ENCODE assay signal across 14 cellular contexts in genomic region chr18:9437049-9437448, GRCh38.
DNase-seq lines count a peak whose midpoint lies in the region; ATAC-seq and TF ChIP-seq lines count a peak whose summit lies in the region.
"Had no signal": no experiment of that assay in that cellular context is flagged by ENCODE, and none has a peak within 500 bp of the region (broad histone marks: within the 10 kb centered on the region; RNA-seq: fewer than 3 reads in every experiment).

No MANE protein-coding gene starts in this region.

- H3K27me3 Mint-ChIP-seq in nephron progenitor cell (ENCODE audit: low read depth, poor library complexity), result no peaks in the 10 kb centered on the region
- H3K27me3 Mint-ChIP-seq: progenitor cell of endocrine pancreas had no signal

- peak overlapping the region; percentile 43 for H3K9ac ChIP-seq in SK-N-MC (ENCODE audit: insufficient read length)
- H3K9ac ChIP-seq: BLaER1 treated with 17β-estradiol and CSF1 and Interleukin-3, amounts not matched to agents 10 nM and 100 nM had no signal

- H3K9me3 Mint-ChIP-seq in nephron progenitor cell, result peaks cover 7% of the 10 kb centered on the region
- H3K9me3 Mint-ChIP-seq: activated T-helper 2 cell treated with anti-CD3 and anti-CD28 coated beads, Interferon-gamma antibody, Interleukin-2, Interleukin-4, amounts not matched to agents 10 μg/mL and 5 μg/mL and 100 μg/mL, durations not matched to agents 14 hours and 24 hours and 36 hours had no signal

- no peaks in the 10 kb centered on the region for H3K36me3 ChIP-seq in SK-N-MC (ENCODE audit: insufficient read depth, low read length)
- H3K36me3 ChIP-seq: BLaER1 treated with 17β-estradiol and CSF1 and Interleukin-3, amounts not matched to agents 10 nM and 100 nM; gastrocnemius medialis had no signal

- peak overlapping the region; percentile 86 for H3K27ac Mint-ChIP-seq in nephron progenitor cell
- H3K27ac Mint-ChIP-seq: activated T-helper 2 cell treated with anti-CD3 and anti-CD28 coated beads, Interferon-gamma antibody, Interleukin-2, Interleukin-4, amounts not matched to agents 10 μg/mL and 5 μg/mL and 100 μg/mL, durations not matched to agents 14 hours and 24 hours and 36 hours; progenitor cell of endocrine pancreas had no signal

- H3K4me1 Mint-ChIP-seq in nephron progenitor cell, result peaks cover 38% of the 10 kb centered on the region

- H3K27ac ChIP-seq in SK-N-MC, result peak overlapping the region; percentile 73
- H3K27ac ChIP-seq: BLaER1 treated with 17β-estradiol and CSF1 and Interleukin-3, amounts not matched to agents 10 nM and 100 nM had no signal

- ATAC-seq in GM18868 (IDR thresholded peaks at IDR 0.05; ENCODE audit: unreplicated experiment), result no peak
- ATAC-seq: gastrocnemius medialis had no signal

- no peak for TF ChIP-seq CTCF in nephron progenitor cell (IDR thresholded peaks at IDR 0.05)

- peak; percentile 37 for DNase-seq in ELR (ENCODE audit: low read depth)
- no peak for DNase-seq in SK-N-MC (ENCODE audit: low read depth, low spot score)
- DNase-seq in fibroblast of gingiva (ENCODE audit: low read depth), result peak; percentile 11
- no peak for DNase-seq in nephron progenitor cell
- no peak for DNase-seq in GM19238 (ENCODE audit: insufficient read length, low spot score)
- DNase-seq in NCI-H1092 treated with DMSO at 0.1 percent for 48 hours (lab: John Stamatoyannopoulos, UW), result no peak
- no peak for DNase-seq in nucleus accumbens (lab: John Stamatoyannopoulos, UW)
- DNase-seq: DMS153, gastrocnemius medialis, T1000 had no signal

- H3K9me3 ChIP-seq in SK-N-MC (ENCODE audit: low read depth, low read length), result no peaks in the 10 kb centered on the region
- H3K9me3 ChIP-seq: gastrocnemius medialis had no signal

- no peaks in the 10 kb centered on the region for H3K36me3 Mint-ChIP-seq in nephron progenitor cell (ENCODE audit: low read depth)

- no peak overlapping the region for H3K4me3 Mint-ChIP-seq in nephron progenitor cell

- no peak overlapping the region for H3K4me3 ChIP-seq in SK-N-MC
- H3K4me3 ChIP-seq: BLaER1 treated with 17β-estradiol and CSF1 and Interleukin-3, amounts not matched to agents 10 nM and 100 nM; gastrocnemius medialis had no signal

Comparison
In these comparisons a context has a peak if more than half of its experiments do, and no peak if none do; other contexts are left out.
1. DNase-seq: peak in ELR (single experiment) and fibroblast of gingiva (single experiment); none in SK-N-MC (single experiment), nephron progenitor cell (single experiment), GM19238 (single experiment), NCI-H1092 treated with DMSO at 0.1 percent for 48 hours (single experiment) and nucleus accumbens (0 of 56).